ENCODE assay signal across 24 cellular contexts in the genomic region with DNA sequence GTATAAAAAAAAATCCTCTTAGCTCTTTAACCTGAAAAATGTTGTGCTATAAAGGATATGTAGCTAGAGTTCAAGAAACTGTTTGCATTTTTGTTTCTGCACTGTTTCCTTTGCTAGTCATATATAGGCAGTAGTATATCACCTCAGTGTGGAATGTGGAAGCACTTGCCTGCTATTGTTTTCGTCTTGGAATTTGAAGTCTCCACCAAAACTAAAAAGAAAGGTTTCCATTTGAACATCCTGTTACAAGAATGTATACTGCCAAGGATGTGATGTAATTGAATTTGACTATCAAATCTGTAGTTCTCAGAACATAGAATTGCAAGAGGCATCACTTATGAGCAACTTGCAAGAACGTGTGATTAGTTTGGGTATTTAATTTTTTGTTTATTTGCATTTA. TPM values are rescaled to one million over a fixed set of nuclear protein-coding genes. Genes with fewer than 3 reads are reported as not detected.
"Had no signal": no experiment of that assay in that cellular context is flagged by ENCODE, and none has a peak within 500 bp of the region (broad histone marks: within the 10 kb centered on the region; RNA-seq: fewer than 3 reads in every experiment).

No MANE protein-coding gene starts in this region.

- DNase-seq: activated CD4-positive, alpha-beta memory T cell treated with anti-CD3 and anti-CD28 coated beads, Interleukin-2, amount 10 ng/mL, durations not matched to agents 7 days and 5 days; activated CD4-positive, alpha-beta T cell treated with anti-CD3 and anti-CD28 coated beads, Interleukin-2, amount 50 U/mL, for 1 hour; activated CD4-positive, CD25-positive, alpha-beta regulatory T cell; activated naive CD4-positive, alpha-beta T cell treated with anti-CD3 and anti-CD28 coated beads, Interleukin-2, amount 50 U/mL, for 16 hours; activated naive CD8-positive, alpha-beta T cell treated with anti-CD3 and anti-CD28 coated beads, Interleukin-2, amount 10 ng/mL, durations not matched to agents 7 days and 5 days; activated T-cell treated with anti-CD3 and anti-CD28 coated beads, Interleukin-2, amount 50 U/mL, for 72 hours; adrenal gland; anterior cingulate cortex; MM.1S; NCI-H146; NCI-H187 treated with DMSO at 0.1 percent for 48 hours; NCI-H2081 treated with DMSO at 0.1 percent for 48 hours; NCI-H526; NCI-H774; OCI-M1; RPMI8226; T-cell; T-helper 2 cell; T1000 had no signal

- H3K27me3 ChIP-seq: adrenal gland had no signal

- H3K36me3 ChIP-seq: adrenal gland had no signal

- H3K27ac ChIP-seq: adrenal gland, SK-N-MC had no signal

- H3K4me3 ChIP-seq: adrenal gland, SK-N-MC had no signal

- FAIRE-seq: TTC549 had no signal

- H3K4me1 ChIP-seq: adrenal gland had no signal

RNA-seq across cellular contexts. Expression of a gene that starts 51.1 kb away (rescaled TPM):
- total RNA-seq: activated CD4-positive, alpha-beta memory T cell treated with anti-CD3 and anti-CD28 coated beads, Interleukin-2, amount 10 ng/mL, durations not matched to agents 7 days and 5 days; activated CD8-positive, alpha-beta memory T cell treated with anti-CD3 and anti-CD28 coated beads for 36 hours; activated naive CD8-positive, alpha-beta T cell treated with anti-CD3 and anti-CD28 coated beads, Interleukin-2, amount 10 ng/mL, durations not matched to agents 7 days and 5 days; activated T-cell treated with anti-CD3 and anti-CD28 coated beads, Interleukin-2, amount 50 U/mL, for 72 hours; activated T-helper 2 cell treated with anti-CD3 and anti-CD28 coated beads, Interferon-gamma antibody, Interleukin-2, Interleukin-4, amounts not matched to agents 10 μg/mL and 5 μg/mL and 100 μg/mL, durations not matched to agents 14 hours and 24 hours and 36 hours; NCI-H460 had no signal
